8 cellular contexts compared by ENCODE assay signal in the genomic region with DNA sequence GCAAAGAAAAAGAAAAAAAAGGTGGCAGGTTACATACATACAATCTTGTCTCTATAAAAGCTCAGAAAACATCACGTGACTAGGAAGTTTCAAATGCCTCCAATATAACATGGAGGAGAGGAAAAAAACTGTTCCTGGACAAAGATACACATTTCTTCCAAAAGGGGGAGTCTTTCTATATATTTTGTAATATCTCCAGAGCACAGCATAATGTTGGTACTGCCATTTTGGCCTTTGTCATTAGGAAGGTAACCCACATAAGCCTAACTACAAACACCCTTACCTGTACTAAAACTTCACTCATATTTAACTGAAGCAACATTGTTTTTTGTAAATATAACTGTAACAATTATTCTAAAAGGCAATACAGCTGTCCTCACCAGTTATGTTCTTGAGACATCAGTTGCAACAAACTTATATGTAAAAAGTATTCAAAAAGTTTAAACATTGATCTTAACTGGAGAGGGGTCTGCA. TPM values are rescaled to one million over a fixed set of nuclear protein-coding genes. Genes with fewer than 3 reads are reported as not detected.
A peak's percentile ranks its signal among the peaks of the same experiment; 100 is the strongest.
DNase-seq lines count a peak whose midpoint lies in the region; ATAC-seq and TF ChIP-seq lines count a peak whose summit lies in the region.

No MANE protein-coding gene starts in this region.

- TF ChIP-seq POLR2A in transverse colon (IDR thresholded peaks at IDR 0.05) (no peak), Peyer's patch (IDR thresholded peaks at IDR 0.05) (no peak)

- H3K9me3 ChIP-seq in right atrium auricular region (no peaks in the 10 kb centered on the region), T-helper 17 cell (ENCODE audit: control insufficient read depth, low read length, poor library complexity, severe bottlenecking) (no peaks in the 10 kb centered on the region), transverse colon (no peaks in the 10 kb centered on the region), Peyer's patch (no peaks in the 10 kb centered on the region)

- H3K4me3 ChIP-seq in right atrium auricular region (no peak overlapping the region), transverse colon (no peak overlapping the region), Peyer's patch (peak overlapping the region in 1 of 4 donors; percentile 98)

- H3K4me1 Mint-ChIP-seq in T-helper 17 cell = peaks cover 24% of the 10 kb centered on the region

- intact Hi-C loops in left ventricle myocardium superior (cut with micrococcal nuclease) (no loop called here), transverse colon (cut with DNase I; ENCODE audit: low total_unique reads) (no loop called here)

- ATAC-seq in left ventricle myocardium superior = no peak
- no peak for ATAC-seq in T-helper 17 cell
- peak; percentile 40 for ATAC-seq in foreskin keratinocyte

- H3K36me3 Mint-ChIP-seq in T-helper 17 cell (ENCODE audit: low read depth) = peaks cover 10% of the 10 kb centered on the region

- peak overlapping the region; percentile 99 for H3K27ac Mint-ChIP-seq in T-helper 17 cell

- peak overlapping the region; percentile 98 for H3K4me3 Mint-ChIP-seq in T-helper 17 cell

- H3K27ac ChIP-seq in right atrium auricular region (no peak overlapping the region), foreskin keratinocyte (no peak overlapping the region), transverse colon (peak overlapping the region in 3 of 4 donors; percentile 36 to 99 (median 89)), Peyer's patch (peak overlapping the region in 2 of 4 donors; percentile 19 to 87)

- H3K36me3 ChIP-seq in right atrium auricular region (peaks cover 8% of the 10 kb centered on the region), transverse colon (no peaks in the 10 kb centered on the region), Peyer's patch (peaks cover 0 to 9% (median 0%) of the 10 kb centered on the region in 3 donors)

- DNase-seq in right atrium auricular region (ENCODE audit: low spot score) = no peak
- DNase-seq in left ventricle myocardium superior = no peak
- peak; percentile 77 for DNase-seq in NCI-H1436 treated with DMSO at 0.1 percent for 48 hours (lab: John Stamatoyannopoulos, UW)
- DNase-seq in T-helper 17 cell = no peak
- DNase-seq in foreskin keratinocyte = peak; percentile 52 to 77
- DNase-seq in transverse colon = no peak
- no peak for DNase-seq in Peyer's patch
- DNase-seq in activated CD4-positive, CD25-positive, alpha-beta regulatory T cell treated with anti-CD3 and anti-CD28 coated beads, Interleukin-2, amount 50 U/mL, for 72 hours = no peak

- H3K27me3 Mint-ChIP-seq in T-helper 17 cell = peaks cover 24% of the 10 kb centered on the region

- peak; percentile 11 to 20 for TF ChIP-seq CTCF in right atrium auricular region (IDR thresholded peaks at IDR 0.05)
- peak; percentile 83 for TF ChIP-seq CTCF in foreskin keratinocyte (conservative IDR thresholded peaks at IDR 0.05)
- peak in 4 of 5 experiments; percentile 20 to 64 (median 36) for TF ChIP-seq CTCF in transverse colon (IDR thresholded peaks at IDR 0.05)
- peak in 3 of 6 experiments; percentile 33 to 46 (median 35) for TF ChIP-seq CTCF in Peyer's patch (IDR thresholded peaks at IDR 0.05)

- H3K4me1 ChIP-seq in right atrium auricular region (peaks cover 0 to 21% of the 10 kb centered on the region in 2 donors), foreskin keratinocyte (peaks cover 20% of the 10 kb centered on the region), transverse colon (peaks cover 6 to 60% (median 36%) of the 10 kb centered on the region in 4 donors), Peyer's patch (peaks cover 0 to 47% (median 10%) of the 10 kb centered on the region in 4 donors)

- TF ChIP-seq EP300 in transverse colon (IDR thresholded peaks at IDR 0.05; ENCODE audit: low read depth) = no peak

- WGBS in transverse colon (ENCODE audit: low coverage in 1 of 2), 2 donors = 55 to 64% methylated on average over 1 of the region's 1 CpG

- in situ Hi-C loops in transverse colon (cut with MboI; ENCODE audit: low pct_ligation_motif_present in 1 of 4, low pct_unique_long_range_greater_than_20kb in 1 of 4, low sequenced_read_pairs in 3 of 4) = no loop called here

- H3K27me3 ChIP-seq in right atrium auricular region (no peaks in the 10 kb centered on the region), foreskin keratinocyte (no peaks in the 10 kb centered on the region), transverse colon (peaks cover 7% of the 10 kb centered on the region), Peyer's patch (no peaks in the 10 kb centered on the region)

RNA-seq across cellular contexts. Expression of a gene that starts 1.2 kb away (rescaled TPM):
- total RNA-seq in right atrium auricular region (100 to 1,000 TPM; 409 to 434 TPM), left ventricle myocardium superior (386 TPM), T-helper 17 cell (100 to 1,000 TPM; 600 to 744 TPM), foreskin keratinocyte (621 and 729 TPM in 2 replicates), transverse colon (100 to 1,000 TPM; 312 to 416 (median 396) TPM), Peyer's patch (100 to 1,000 TPM; 274 to 353 (median 301) TPM)
- 917 and 1,042 TPM in 2 replicates for polyA plus RNA-seq in foreskin keratinocyte

RNA-seq across cellular contexts. Expression of a gene that starts 48.4 kb away (rescaled TPM):
- total RNA-seq in right atrium auricular region (not detected), left ventricle myocardium superior (not detected), T-helper 17 cell (not detected), foreskin keratinocyte (28.0 and 30.9 TPM in 2 replicates), transverse colon (not detected), Peyer's patch (10 to 100 TPM in 1 of 4 donors, 1 to 10 TPM in 3; 1.7 to 22.7 (median 4.5) TPM)
- polyA plus RNA-seq in foreskin keratinocyte = 35.0 and 37.7 TPM in 2 replicates

Comparison
In these comparisons a context has a peak if more than half of its experiments do, and no peak if none do; other contexts are left out.
1. DNase-seq: peak in NCI-H1436 treated with DMSO at 0.1 percent for 48 hours (single experiment) and foreskin keratinocyte (2 of 2); none in right atrium auricular region (single experiment), left ventricle myocardium superior (single experiment), T-helper 17 cell (0 of 3), transverse colon (single experiment), Peyer's patch (0 of 3) and activated CD4-positive, CD25-positive, alpha-beta regulatory T cell treated with anti-CD3 and anti-CD28 coated beads, Interleukin-2, amount 50 U/mL, for 72 hours (single experiment).
2. H3K27ac ChIP-seq: peak in transverse colon (3 of 4); none in right atrium auricular region (0 of 2) and foreskin keratinocyte (single experiment).